9 cellular contexts compared by ENCODE assay signal in the genomic region with DNA sequence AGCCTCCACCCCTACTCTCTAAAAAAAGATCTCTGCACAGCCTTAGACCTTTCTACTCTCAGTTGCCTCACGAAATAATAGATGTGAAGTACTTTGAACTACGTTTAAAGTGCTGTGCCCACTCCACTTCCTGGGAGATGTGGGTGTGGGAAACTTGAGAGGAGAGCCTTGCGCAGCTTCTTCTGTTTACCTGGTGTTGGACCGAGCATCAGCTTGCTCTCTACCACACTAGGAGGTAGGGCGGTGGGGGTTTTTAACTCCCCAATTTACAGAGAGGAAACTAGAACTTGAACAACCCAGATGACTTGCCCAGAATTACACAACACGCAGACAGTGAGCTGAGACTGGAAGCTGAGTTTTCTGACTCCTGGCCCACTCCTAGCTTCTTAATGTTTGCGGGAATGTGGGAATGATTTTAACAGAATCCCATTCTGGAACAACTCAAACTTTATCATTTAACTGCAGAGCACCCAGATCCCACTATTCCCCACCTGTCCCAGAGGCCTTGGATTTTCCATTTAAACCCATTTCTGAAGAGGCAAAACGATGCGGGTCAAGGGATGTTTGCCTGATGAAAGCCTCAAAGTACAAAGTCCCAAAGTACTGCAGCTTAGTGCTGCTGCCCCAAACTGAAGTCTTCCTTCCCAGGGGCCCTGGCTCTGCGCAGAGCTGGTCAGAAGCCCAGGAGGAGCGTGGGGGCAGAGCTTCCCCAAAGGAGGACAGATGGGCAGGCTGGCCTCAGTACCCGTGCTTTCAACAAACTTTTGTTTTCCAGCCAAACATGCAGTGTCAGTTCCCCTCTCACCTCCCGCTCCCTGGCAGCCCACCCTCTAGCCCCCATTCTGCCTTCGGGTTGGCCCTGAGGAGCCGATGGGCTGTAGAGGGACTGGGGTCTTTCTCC. TPM values are rescaled to one million over a fixed set of nuclear protein-coding genes. Genes with fewer than 3 reads are reported as not detected.
A peak's percentile ranks its signal among the peaks of the same experiment; 100 is the strongest.
DNase-seq lines count a peak whose midpoint lies in the region; ATAC-seq and TF ChIP-seq lines count a peak whose summit lies in the region.
"Had no signal": no experiment of that assay in that cellular context is flagged by ENCODE, and none has a peak within 500 bp of the region (broad histone marks: within the 10 kb centered on the region; RNA-seq: fewer than 3 reads in every experiment).

No MANE protein-coding gene starts in this region.

- peak overlapping the region; percentile 33 for H3K4me3 Mint-ChIP-seq in activated T-helper 2 cell treated with anti-CD3 and anti-CD28 coated beads, Interferon-gamma antibody, Interleukin-2, Interleukin-4, amounts not matched to agents 10 μg/mL and 5 μg/mL and 100 μg/mL, durations not matched to agents 14 hours and 24 hours and 36 hours (ENCODE audit: low read depth)

- no peaks in the 10 kb centered on the region for H3K27me3 Mint-ChIP-seq in activated T-helper 2 cell treated with anti-CD3 and anti-CD28 coated beads, Interferon-gamma antibody, Interleukin-2, Interleukin-4, amounts not matched to agents 10 μg/mL and 5 μg/mL and 100 μg/mL, durations not matched to agents 14 hours and 24 hours and 36 hours (ENCODE audit: low read depth)

- TF ChIP-seq CTCF in left ventricle myocardium inferior (IDR thresholded peaks at IDR 0.05; ENCODE audit: borderline replicate concordance) (no peak), lower lobe of right lung (IDR thresholded peaks at IDR 0.05) (no peak)

- WGBS in urinary bladder, result 69% methylated on average over 15 of the region's 15 CpGs

- H3K4me3 ChIP-seq in left ventricle myocardium inferior, result no peak overlapping the region
- H3K4me3 ChIP-seq in lower lobe of right lung, result no peak overlapping the region
- no peak overlapping the region for H3K4me3 ChIP-seq in urinary bladder (ENCODE audit: low read depth, low read length)
- H3K4me3 ChIP-seq: SJSA1 had no signal

- H3K9me3 Mint-ChIP-seq in activated T-helper 2 cell treated with anti-CD3 and anti-CD28 coated beads, Interferon-gamma antibody, Interleukin-2, Interleukin-4, amounts not matched to agents 10 μg/mL and 5 μg/mL and 100 μg/mL, durations not matched to agents 14 hours and 24 hours and 36 hours, result no peaks in the 10 kb centered on the region

- H3K27ac ChIP-seq in left ventricle myocardium inferior (replicated peaks) (peak overlapping the region; percentile 95), lower lobe of right lung (peak overlapping the region; percentile 97), urinary bladder (ENCODE audit: low read depth) (peak overlapping the region; percentile 46)
- H3K27ac ChIP-seq: SJSA1 had no signal

- H3K36me3 ChIP-seq in left ventricle myocardium inferior, result no peaks in the 10 kb centered on the region
- H3K36me3 ChIP-seq in lower lobe of right lung, result no peaks in the 10 kb centered on the region
- no peaks in the 10 kb centered on the region for H3K36me3 ChIP-seq in urinary bladder (ENCODE audit: insufficient read depth)
- H3K36me3 ChIP-seq: SJSA1 had no signal

- peaks cover 84% of the 10 kb centered on the region for H3K4me1 Mint-ChIP-seq in activated T-helper 2 cell treated with anti-CD3 and anti-CD28 coated beads, Interferon-gamma antibody, Interleukin-2, Interleukin-4, amounts not matched to agents 10 μg/mL and 5 μg/mL and 100 μg/mL, durations not matched to agents 14 hours and 24 hours and 36 hours (ENCODE audit: low read depth)

- intact Hi-C loops in left ventricle myocardium inferior (cut with micrococcal nuclease), result no loop called here
- intact Hi-C loops in cardiac septum (cut with DNase I), result loop anchor here (5.0 kb wide), 1 partner anchor 197 kb away; a partner anchor contains a TSS
- intact Hi-C loops in activated T-helper 2 cell treated with anti-CD3 and anti-CD28 coated beads, Interferon-gamma antibody, Interleukin-2, Interleukin-4, amounts not matched to agents 10 μg/mL and 5 μg/mL and 100 μg/mL, durations not matched to agents 14 hours and 24 hours and 36 hours (cut with micrococcal nuclease), result loop anchor here (1.0 to 10.0 kb wide), 4 partner anchors 18 to 470 kb away; a partner anchor contains a TSS
- intact Hi-C loops in lower lobe of right lung (cut with DNase I), result no loop called here

- H3K27me3 ChIP-seq in left ventricle myocardium inferior (ENCODE audit: low read depth) (no peaks in the 10 kb centered on the region), lower lobe of right lung (ENCODE audit: low read depth) (no peaks in the 10 kb centered on the region)

- DNase-seq in left ventricle myocardium inferior (no peak), cardiac septum (ENCODE audit: low spot score) (no peak), lower lobe of right lung (peak; percentile 57), GM19240 (ENCODE audit: insufficient read length, low spot score) (no peak)
- no peak for DNase-seq in activated T-helper 2 cell treated with anti-CD3 and anti-CD28 coated beads, Interferon-gamma antibody, Interleukin-2, Interleukin-4, amounts not matched to agents 10 μg/mL and 5 μg/mL and 100 μg/mL, durations not matched to agents 14 hours and 24 hours and 36 hours (ENCODE audit: low spot score)

- H3K36me3 Mint-ChIP-seq in activated T-helper 2 cell treated with anti-CD3 and anti-CD28 coated beads, Interferon-gamma antibody, Interleukin-2, Interleukin-4, amounts not matched to agents 10 μg/mL and 5 μg/mL and 100 μg/mL, durations not matched to agents 14 hours and 24 hours and 36 hours (ENCODE audit: low read depth), result no peaks in the 10 kb centered on the region

- H3K4me1 ChIP-seq in left ventricle myocardium inferior, result peaks cover 86% of the 10 kb centered on the region
- peaks cover 84% of the 10 kb centered on the region for H3K4me1 ChIP-seq in lower lobe of right lung
- peaks cover 4% of the 10 kb centered on the region for H3K4me1 ChIP-seq in urinary bladder (ENCODE audit: insufficient read depth)

- ATAC-seq in lower lobe of right lung, result peak; percentile 49 to 56
- no peak for ATAC-seq in HG02885 (IDR thresholded peaks at IDR 0.05; ENCODE audit: poor library complexity, unreplicated experiment)
- no peak for ATAC-seq in HG03378 (IDR thresholded peaks at IDR 0.05; ENCODE audit: unreplicated experiment)

- H3K27ac Mint-ChIP-seq in activated T-helper 2 cell treated with anti-CD3 and anti-CD28 coated beads, Interferon-gamma antibody, Interleukin-2, Interleukin-4, amounts not matched to agents 10 μg/mL and 5 μg/mL and 100 μg/mL, durations not matched to agents 14 hours and 24 hours and 36 hours, result peak overlapping the region; percentile 9

- H3K9me3 ChIP-seq in left ventricle myocardium inferior (replicated peaks) (no peaks in the 10 kb centered on the region), lower lobe of right lung (no peaks in the 10 kb centered on the region)
- H3K9me3 ChIP-seq: SJSA1 had no signal

RNA-seq across cellular contexts. Expression of a gene that starts 19.0 kb away (rescaled TPM):
- total RNA-seq in left ventricle myocardium inferior (73.7 TPM), cardiac septum (54.2 TPM), lower lobe of right lung (96.7 TPM), urinary bladder (58.6 TPM)
- 98.1 and 98.8 TPM in 2 replicates for total RNA-seq in activated T-helper 2 cell treated with anti-CD3 and anti-CD28 coated beads, Interferon-gamma antibody, Interleukin-2, Interleukin-4, amounts not matched to agents 10 μg/mL and 5 μg/mL and 100 μg/mL, durations not matched to agents 14 hours and 24 hours and 36 hours
- polyA plus RNA-seq in urinary bladder, result 464 TPM

RNA-seq across cellular contexts. Expression of a gene that starts 26.6 kb away (rescaled TPM):
- total RNA-seq in left ventricle myocardium inferior (11.2 TPM), cardiac septum (66.0 TPM), lower lobe of right lung (28.9 TPM), urinary bladder (68.4 TPM)
- total RNA-seq in activated T-helper 2 cell treated with anti-CD3 and anti-CD28 coated beads, Interferon-gamma antibody, Interleukin-2, Interleukin-4, amounts not matched to agents 10 μg/mL and 5 μg/mL and 100 μg/mL, durations not matched to agents 14 hours and 24 hours and 36 hours, result 4.0 and 5.4 TPM in 2 replicates
- polyA plus RNA-seq in urinary bladder, result 46.0 TPM

Comparison
In these comparisons a context has a peak if more than half of its experiments do, and no peak if none do; other contexts are left out.
1. intact Hi-C loops: an anchor here in cardiac septum (5.0 kb wide) and activated T-helper 2 cell treated with anti-CD3 and anti-CD28 coated beads, Interferon-gamma antibody, Interleukin-2, Interleukin-4, amounts not matched to agents 10 μg/mL and 5 μg/mL and 100 μg/mL, durations not matched to agents 14 hours and 24 hours and 36 hours (1.0 to 10.0 kb wide); none called in left ventricle myocardium inferior and lower lobe of right lung.
2. H3K27ac ChIP-seq: peak in every context shown above with its lines; median percentile 97 in lower lobe of right lung; 95 in left ventricle myocardium inferior; 46 in urinary bladder.
3. ATAC-seq: peak in lower lobe of right lung (2 of 2); none in HG02885 (single experiment) and HG03378 (single experiment).